Comparison of ENCODE assay signal across 8 cellular contexts in genomic region chr6:82589509-82590206, GRCh38.
DNase-seq lines count a peak whose midpoint lies in the region; ATAC-seq, FAIRE-seq and TF ChIP-seq lines count a peak whose summit lies in the region.

No MANE protein-coding gene starts in this region.

- H3K27me3 ChIP-seq in right atrium auricular region: no peaks in the 10 kb centered on the region

- ATAC-seq in A549: peak; percentile 85 to 94
- peak; percentile 85 for ATAC-seq in GM18498 (IDR thresholded peaks at IDR 0.05; ENCODE audit: unreplicated experiment)
- peak; percentile 63 for ATAC-seq in HG02943 (IDR thresholded peaks at IDR 0.05; ENCODE audit: low read depth, unreplicated experiment)

- no peak for FAIRE-seq in A549 (lab: Jason Lieb, UNC)

- WGBS in A549 (ENCODE audit: missing lambda C conversion rate): 13% methylated on average over 5 of the region's 5 CpGs

- TF ChIP-seq EP300 in A549 (IDR thresholded peaks at IDR 0.05): no peak

- POLR2A ChIA-PET in A549 (lab: Yijun Ruan, JAX): no interaction called here

- TF ChIP-seq RAD21 in A549 (conservative IDR thresholded peaks at IDR 0.05 in 1 of 2, IDR thresholded peaks at IDR 0.05 in 1 of 2): peak; percentile 68 to 69

- H3K4me2 ChIP-seq in A549: peak overlapping the region; percentile 34; the same call in 2 of the 3 replicates

- TF ChIP-seq CTCF in A549 (IDR thresholded peaks at IDR 0.05) (peak; percentile 44; the same call in 2 of the 3 replicates), right atrium auricular region (IDR thresholded peaks at IDR 0.05) (no peak)

- DNase-seq in A549 (ENCODE audit: low read depth in 1 of 2, low spot score in 1 of 2): peak; percentile 26 to 67
- peak; percentile 70 for DNase-seq in NCI-H526 treated with DMSO at 0.1 percent for 48 hours (lab: John Stamatoyannopoulos, UW)
- DNase-seq in fibroblast of gingiva (ENCODE audit: low read depth): peak; percentile 46
- no peak for DNase-seq in hippocampal formation (lab: John Stamatoyannopoulos, UW)
- DNase-seq in DMS79 treated with DMSO at 0.1 percent for 48 hours (lab: John Stamatoyannopoulos, UW): no peak
- no peak for DNase-seq in right atrium auricular region (ENCODE audit: low spot score)

- H3K4me1 ChIP-seq in A549: peaks cover 10% of the 10 kb centered on the region
- no peaks in the 10 kb centered on the region for H3K4me1 ChIP-seq in right atrium auricular region

- TF ChIP-seq POLR2A in A549 (IDR thresholded peaks at IDR 0.05; ENCODE audit: low read length): no peak

- no peaks in the 10 kb centered on the region for H3K36me3 ChIP-seq in right atrium auricular region

- peak overlapping the region in 1 of 2 experiments; percentile 42; a peak in 3 of 6 replicates for H3K27ac ChIP-seq in A549
- no peak overlapping the region for H3K27ac ChIP-seq in right atrium auricular region

- no peak overlapping the region for H3K4me3 ChIP-seq in A549
- H3K4me3 ChIP-seq in right atrium auricular region: no peak overlapping the region

- H3K9me3 ChIP-seq in A549: no peaks in the 10 kb centered on the region
- no peaks in the 10 kb centered on the region for H3K9me3 ChIP-seq in right atrium auricular region

- CTCF ChIA-PET in A549 (lab: Yijun Ruan, JAX): no interaction called here

TF ChIP-seq in A549, 52 proteins besides CTCF, POLR2A, EP300 and RAD21:
- TF ChIP-seq GATA3 (IDR thresholded peaks at IDR 0.05; ENCODE audit: borderline replicate concordance) (no peak), FOSB (CRISPR knock-in tag; IDR thresholded peaks at IDR 0.05) (no peak), MAZ (IDR thresholded peaks at IDR 0.05; ENCODE audit: borderline replicate concordance, low read depth, low read length) (no peak), POLR2AphosphoS2 (conservative IDR thresholded peaks at IDR 0.05; ENCODE audit: low read length) (no peak), SMC3 (IDR thresholded peaks at IDR 0.05) (peak; percentile 75), CBX2 (IDR thresholded peaks at IDR 0.05; ENCODE audit: borderline replicate concordance, low read depth) (no peak), FOSL2 (IDR thresholded peaks at IDR 0.05) (no peak), FOSL2 (CRISPR knock-in tag; IDR thresholded peaks at IDR 0.05) (peak; percentile 59; the same call in 1 of the 2 replicates), HOXB13 (CRISPR knock-in tag; IDR thresholded peaks at IDR 0.05; ENCODE audit: low read depth) (no peak), EHMT2 (IDR thresholded peaks at IDR 0.05; ENCODE audit: low read depth) (no peak), ESRRA (IDR thresholded peaks at IDR 0.05; ENCODE audit: borderline replicate concordance, low read length) (no peak)

Comparison
In these comparisons a context has a peak if more than half of its experiments do, and no peak if none do; other contexts are left out.
1. DNase-seq: peak in A549 (2 of 2), NCI-H526 treated with DMSO at 0.1 percent for 48 hours (single experiment) and fibroblast of gingiva (single experiment); none in hippocampal formation (0 of 2), DMS79 treated with DMSO at 0.1 percent for 48 hours (single experiment) and right atrium auricular region (single experiment).
2. Peak in every context shown above with its lines, with median percentiles within 50 percentile points of each other: ATAC-seq.